In the genomic region with DNA sequence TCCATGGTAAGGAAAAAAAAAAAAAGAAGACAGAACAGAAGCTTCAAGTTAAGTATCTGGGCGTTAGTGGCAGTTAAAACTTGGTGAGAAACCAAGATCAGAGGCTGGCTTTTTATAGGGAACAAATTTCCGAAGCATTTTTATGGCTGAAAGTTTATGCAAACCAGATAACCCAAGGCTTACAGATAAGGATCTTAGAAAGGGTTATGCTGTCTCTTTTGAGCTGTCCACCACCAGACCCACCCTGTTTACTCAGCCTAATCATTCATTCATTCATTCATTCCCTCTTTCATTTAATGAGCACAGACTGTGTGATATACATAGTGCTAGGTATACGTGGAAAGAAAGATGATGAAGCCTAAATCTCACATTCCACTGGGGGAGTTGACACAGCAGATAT, we compare ENCODE assay signal across 23 cellular contexts.
"Had no signal": no experiment of that assay in that cellular context is flagged by ENCODE, and none has a peak within 500 bp of the region (broad histone marks: within the 10 kb centered on the region; RNA-seq: fewer than 3 reads in every experiment).

No MANE protein-coding gene starts in this region.

- H3K27me3 ChIP-seq: brain microvascular endothelial cell, ovary, spleen had no signal

- H3K36me3 ChIP-seq: brain microvascular endothelial cell, left ventricle myocardium inferior, ovary, spleen, thoracic aorta had no signal

- H3K9me3 ChIP-seq: left ventricle myocardium inferior, ovary, spleen, thoracic aorta had no signal

- ATAC-seq: activated CD4-positive, CD25-positive, alpha-beta regulatory T cell treated with anti-CD3 and anti-CD28 coated beads, Interleukin-2, amount 50 U/mL, for 24 hours; activated CD8-positive, alpha-beta T cell treated with anti-CD3 and anti-CD28 coated beads, Interleukin-2, amount 10 ng/mL, durations not matched to agents 7 days and 5 days; activated naive CD8-positive, alpha-beta T cell treated with anti-CD3 and anti-CD28 coated beads, Interleukin-2, amount 50 U/mL, for 24 hours; activated T-cell treated with anti-CD3 and anti-CD28 coated beads, Interleukin-2, amount 50 U/mL, for 4 hours; stimulated activated memory B cell treated with anti-CD40 and anti-IgM and Interleukin-4, amounts not matched to agents 10 μg/mL and 1 μg/mL and 100 μg/mL, for 72 hours had no signal

- H3K27ac ChIP-seq: brain microvascular endothelial cell, epithelial cell of prostate, left ventricle myocardium inferior, ovary, spleen, thoracic aorta had no signal

- H3K4me3 ChIP-seq: left ventricle myocardium inferior, ovary, spleen, thoracic aorta had no signal

- DNase-seq: activated CD4-positive, alpha-beta T cell treated with anti-CD3 and anti-CD28 coated beads, Interleukin-2, amount 10 ng/mL, durations not matched to agents 7 days and 5 days; activated CD8-positive, alpha-beta T cell treated with anti-CD3 and anti-CD28 coated beads, Interleukin-2, amount 10 ng/mL, durations not matched to agents 7 days and 5 days; activated naive CD4-positive, alpha-beta T cell treated with anti-CD3 and anti-CD28 coated beads for 36 hours; activated naive CD8-positive, alpha-beta T cell treated with anti-CD3 and anti-CD28 coated beads, Interleukin-2, amount 50 U/mL, for 24 hours; activated T-cell treated with anti-CD3 and anti-CD28 coated beads, Interleukin-2, amount 50 U/mL, for 4 hours; anterior cingulate cortex; brain microvascular endothelial cell; central memory CD4-positive, alpha-beta T cell; endodermal cell; head of caudate nucleus; left ventricle myocardium inferior; mammary epithelial cell; midbrain; ovary; spleen; stimulated activated CD4-positive, alpha-beta T cell treated with anti-CD3 and anti-CD28 coated beads, Interleukin-4, amount 100 ng/mL, for 4 hours; T-helper 1 cell; T-helper 9 cell had no signal

- FAIRE-seq: frontal cortex had no signal
